In genomic region chr14:24802236-24802635, GRCh38 we compare ENCODE assay signal across 35 cellular contexts.
"Had no signal": no experiment of that assay in that cellular context is flagged by ENCODE, and none has a peak within 500 bp of the region (broad histone marks: within the 10 kb centered on the region; RNA-seq: fewer than 3 reads in every experiment).

No MANE protein-coding gene starts in this region.

- DNase-seq: activated B cell treated with CpG ODN at 0.5 μM for 24 hours; activated CD4-positive, alpha-beta T cell treated with anti-CD3 and anti-CD28 coated beads for 48 hours; activated CD4-positive, alpha-beta T cell treated with anti-CD3 and anti-CD28 coated beads, Interleukin-2, amount 50 U/mL, for 1 hour; activated CD4-positive, alpha-beta T cell treated with anti-CD3 and anti-CD28 coated beads, Interleukin-2, amount 50 U/mL, for 48 hours; activated CD8-positive, alpha-beta memory T cell treated with anti-CD3 and anti-CD28 coated beads for 24 hours; activated CD8-positive, alpha-beta T cell treated with anti-CD3 and anti-CD28 coated beads for 36 hours; activated effector memory CD4-positive, alpha-beta T cell treated with Interleukin-2 at 50 U/mL for 16 hours; activated gamma-delta T cell treated with Interleukin-2 at 50 U/mL for 16 hours; activated naive CD4-positive, alpha-beta T cell treated with anti-CD3 and anti-CD28 coated beads, Interleukin-2, amount 50 U/mL, for 16 hours; activated naive CD4-positive, alpha-beta T cell treated with Interleukin-2 at 50 U/mL for 16 hours; activated T-cell treated with anti-CD3 and anti-CD28 coated beads, Interleukin-2, amount 50 U/mL, for 4 hours; amniotic stem cell; anterior cingulate cortex; brain microvascular endothelial cell; dorsolateral prefrontal cortex; effector CD4-positive, alpha-beta T cell; effector memory CD8-positive, alpha-beta T cell; esophagus squamous epithelium; foreskin melanocyte; T-helper 1 cell; T-helper 2 cell had no signal

- ATAC-seq: activated CD4-positive, CD25-positive, alpha-beta regulatory T cell treated with anti-CD3 and anti-CD28 coated beads, Interleukin-2, amount 50 U/mL, for 24 hours; activated CD8-positive, alpha-beta T cell treated with anti-CD3 and anti-CD28 coated beads for 36 hours; activated T-cell treated with anti-CD3 and anti-CD28 coated beads, Interleukin-2, amount 50 U/mL, for 4 hours; activated T-helper 17 cell treated with anti-CD3 and anti-CD28 coated beads, Interleukin-2, amount 50 U/mL, for 72 hours; effector memory CD8-positive, alpha-beta T cell; gastroesophageal sphincter had no signal

- H3K4me1 ChIP-seq: esophagus squamous epithelium had no signal

- H3K36me3 Mint-ChIP-seq: activated naive CD8-positive, alpha-beta T cell had no signal

- H3K27me3 ChIP-seq: brain microvascular endothelial cell, dorsolateral prefrontal cortex, esophagus squamous epithelium, gastroesophageal sphincter had no signal

- H3K27ac ChIP-seq: brain microvascular endothelial cell, coronary artery, dorsolateral prefrontal cortex, epithelial cell of prostate, esophagus squamous epithelium, gastroesophageal sphincter, VCaP had no signal

- H3K27ac Mint-ChIP-seq: activated B cell treated with CpG ODN at 0.5 μM for 24 hours; activated CD8-positive, alpha-beta T cell treated with anti-CD3 and anti-CD28 coated beads for 36 hours; activated naive CD8-positive, alpha-beta T cell; activated T-helper 17 cell treated with anti-CD3 and anti-CD28 coated beads, Interleukin-2, amount 50 U/mL, for 72 hours; dendritic cell treated with granulocyte-macrophage colony-stimulating factor and Interleukin-4, amounts not matched to agents 40 ng/mL and 50 ng/mL, for 4 days; effector memory CD8-positive, alpha-beta T cell had no signal

- H3K9me3 Mint-ChIP-seq: activated B cell treated with CpG ODN at 0.5 μM for 24 hours; activated CD8-positive, alpha-beta T cell treated with anti-CD3 and anti-CD28 coated beads for 36 hours; activated T-cell treated with anti-CD3 and anti-CD28 coated beads, Interleukin-2, amount 50 U/mL, for 4 hours; activated T-helper 17 cell treated with anti-CD3 and anti-CD28 coated beads, Interleukin-2, amount 50 U/mL, for 72 hours; central memory CD8-positive, alpha-beta T cell; dendritic cell treated with granulocyte-macrophage colony-stimulating factor and Interleukin-4, amounts not matched to agents 40 ng/mL and 50 ng/mL, for 4 days had no signal

- H3K36me3 ChIP-seq: brain microvascular endothelial cell, esophagus squamous epithelium, gastroesophageal sphincter had no signal

- H3K9me3 ChIP-seq: esophagus squamous epithelium, gastroesophageal sphincter had no signal

- FAIRE-seq: astrocyte, bronchial epithelial cell, endometrium, endothelial cell of umbilical vein, TTC549 had no signal

- H3K4me3 Mint-ChIP-seq: activated B cell treated with CpG ODN at 0.5 μM for 24 hours; activated CD8-positive, alpha-beta T cell treated with anti-CD3 and anti-CD28 coated beads for 36 hours; activated naive CD8-positive, alpha-beta T cell; activated T-cell treated with anti-CD3 and anti-CD28 coated beads, Interleukin-2, amount 50 U/mL, for 4 hours; activated T-helper 17 cell treated with anti-CD3 and anti-CD28 coated beads, Interleukin-2, amount 50 U/mL, for 72 hours; central memory CD8-positive, alpha-beta T cell; dendritic cell treated with granulocyte-macrophage colony-stimulating factor and Interleukin-4, amounts not matched to agents 40 ng/mL and 50 ng/mL, for 4 days; effector memory CD8-positive, alpha-beta T cell had no signal

- H3K27me3 Mint-ChIP-seq: activated B cell treated with CpG ODN at 0.5 μM for 24 hours; dendritic cell treated with granulocyte-macrophage colony-stimulating factor and Interleukin-4, amounts not matched to agents 40 ng/mL and 50 ng/mL, for 4 days had no signal

- H3K4me3 ChIP-seq: coronary artery, dorsolateral prefrontal cortex, esophagus squamous epithelium, gastroesophageal sphincter had no signal
